In genomic region chr11:64660706-64661105, GRCh38 we compare ENCODE assay signal across 16 cellular contexts.
DNase-seq lines count a peak whose midpoint lies in the region; ATAC-seq and TF ChIP-seq lines count a peak whose summit lies in the region.
"Had no signal": no experiment of that assay in that cellular context is flagged by ENCODE, and none has a peak within 500 bp of the region (broad histone marks: within the 10 kb centered on the region; RNA-seq: fewer than 3 reads in every experiment).

No MANE protein-coding gene starts in this region.

- DNase-seq in heart left ventricle (peak in 1 of 5 donors; percentile 54), right atrium auricular region (ENCODE audit: low spot score) (no peak), chondrocyte (ENCODE audit: low spot score) (no peak), osteocyte (ENCODE audit: extremely low spot score, unreplicated experiment) (no peak), thoracic aorta (ENCODE audit: low spot score) (no peak), uterus (no peak)
- no peak for DNase-seq in activated CD8-positive, alpha-beta memory T cell treated with anti-CD3 and anti-CD28 coated beads for 24 hours
- DNase-seq in activated CD4-positive, alpha-beta T cell treated with anti-CD3 and anti-CD28 coated beads, Interleukin-2, amount 10 ng/mL, durations not matched to agents 7 days and 5 days, result no peak
- DNase-seq: 8988T; activated naive CD4-positive, alpha-beta T cell treated with anti-CD3 and anti-CD28 coated beads, Interleukin-2, amount 50 U/mL, for 16 hours; naive thymus-derived CD8-positive, alpha-beta T cell; NCI-H1436 treated with DMSO at 0.1 percent for 48 hours; NCI-H2171; NCI-H526 treated with DMSO at 0.1 percent for 48 hours had no signal

- no peak for TF ChIP-seq POLR2A in heart left ventricle (IDR thresholded peaks at IDR 0.05)
- no peak for TF ChIP-seq POLR2A in uterus (IDR thresholded peaks at IDR 0.05)

- peak overlapping the region in 9 of 12 donors; percentile 8 to 47 (median 36) for H3K4me3 ChIP-seq in heart left ventricle
- H3K4me3 ChIP-seq in right atrium auricular region, result peak overlapping the region in 1 of 2 donors; percentile 25
- peak overlapping the region; percentile 74 for H3K4me3 ChIP-seq in thoracic aorta
- no peak overlapping the region for H3K4me3 ChIP-seq in uterus

- H3K9me3 ChIP-seq in heart left ventricle (no peaks in the 10 kb centered on the region), right atrium auricular region (no peaks in the 10 kb centered on the region), thoracic aorta (no peaks in the 10 kb centered on the region), uterus (no peaks in the 10 kb centered on the region)

- POLR2A ChIA-PET in activated CD4-positive, alpha-beta T cell treated with anti-CD3 and anti-CD28 coated beads, Interleukin-2, amount 10 ng/mL, durations not matched to agents 7 days and 5 days (lab: Charles Lee), result no interaction called here

- H3K9me3 Mint-ChIP-seq in chondrocyte (ENCODE audit: low read depth) (no peaks in the 10 kb centered on the region), osteocyte (ENCODE audit: unreplicated experiment) (no peaks in the 10 kb centered on the region)
- no peaks in the 10 kb centered on the region for H3K9me3 Mint-ChIP-seq in activated CD4-positive, alpha-beta T cell treated with anti-CD3 and anti-CD28 coated beads, Interleukin-2, amount 10 ng/mL, durations not matched to agents 7 days and 5 days
- H3K9me3 Mint-ChIP-seq: endodermal cell; naive thymus-derived CD8-positive, alpha-beta T cell had no signal

- H3K4me1 Mint-ChIP-seq in chondrocyte (ENCODE audit: low read depth) (peaks cover 36% of the 10 kb centered on the region), osteocyte (ENCODE audit: unreplicated experiment) (peaks cover 35% of the 10 kb centered on the region)
- H3K4me1 Mint-ChIP-seq in activated CD4-positive, alpha-beta T cell treated with anti-CD3 and anti-CD28 coated beads, Interleukin-2, amount 10 ng/mL, durations not matched to agents 7 days and 5 days, result peaks cover 7% of the 10 kb centered on the region

- H3K36me3 ChIP-seq in heart left ventricle, result no peaks in the 10 kb centered on the region
- no peaks in the 10 kb centered on the region for H3K36me3 ChIP-seq in right atrium auricular region
- H3K36me3 ChIP-seq in thoracic aorta, result no peaks in the 10 kb centered on the region
- H3K36me3 ChIP-seq in uterus, result no peaks in the 10 kb centered on the region

- H3K27ac Mint-ChIP-seq in chondrocyte (ENCODE audit: unreplicated experiment) (peak overlapping the region; percentile 70), osteocyte (ENCODE audit: unreplicated experiment) (peak overlapping the region; percentile 88)
- no peak overlapping the region for H3K27ac Mint-ChIP-seq in activated CD4-positive, alpha-beta T cell treated with anti-CD3 and anti-CD28 coated beads, Interleukin-2, amount 10 ng/mL, durations not matched to agents 7 days and 5 days
- H3K27ac Mint-ChIP-seq: endodermal cell; naive thymus-derived CD8-positive, alpha-beta T cell had no signal

- TF ChIP-seq CTCF in heart left ventricle (IDR thresholded peaks at IDR 0.05) (no peak), right atrium auricular region (IDR thresholded peaks at IDR 0.05) (no peak), chondrocyte (IDR thresholded peaks at IDR 0.05) (no peak), osteocyte (IDR thresholded peaks at IDR 0.05) (no peak), thoracic aorta (IDR thresholded peaks at IDR 0.05) (no peak), uterus (IDR thresholded peaks at IDR 0.05) (no peak)

- H3K27me3 Mint-ChIP-seq in chondrocyte (ENCODE audit: low read depth), result no peaks in the 10 kb centered on the region
- H3K27me3 Mint-ChIP-seq in osteocyte (ENCODE audit: unreplicated experiment), result no peaks in the 10 kb centered on the region
- peaks cover 2% of the 10 kb centered on the region for H3K27me3 Mint-ChIP-seq in activated CD4-positive, alpha-beta T cell treated with anti-CD3 and anti-CD28 coated beads, Interleukin-2, amount 10 ng/mL, durations not matched to agents 7 days and 5 days
- H3K27me3 Mint-ChIP-seq: naive thymus-derived CD8-positive, alpha-beta T cell had no signal

- H3K4me3 Mint-ChIP-seq in chondrocyte (ENCODE audit: unreplicated experiment) (no peak overlapping the region), osteocyte (ENCODE audit: unreplicated experiment) (peak overlapping the region; percentile 18)
- H3K4me3 Mint-ChIP-seq in activated CD4-positive, alpha-beta T cell treated with anti-CD3 and anti-CD28 coated beads, Interleukin-2, amount 10 ng/mL, durations not matched to agents 7 days and 5 days, result no peak overlapping the region
- H3K4me3 Mint-ChIP-seq: endodermal cell; naive thymus-derived CD8-positive, alpha-beta T cell had no signal

- CTCF ChIA-PET in activated CD4-positive, alpha-beta T cell treated with anti-CD3 and anti-CD28 coated beads, Interleukin-2, amount 10 ng/mL, durations not matched to agents 7 days and 5 days (lab: Charles Lee), result interaction anchor here (0.9 kb wide), 1 partner anchor 10 kb away, joined by 3 read pairs; no protein-coding TSS in a partner anchor

- ATAC-seq in heart left ventricle (no peak), thoracic aorta (ENCODE audit: insufficient number of reproducible peaks, low FRiP score, low read depth) (no peak)
- ATAC-seq: naive thymus-derived CD8-positive, alpha-beta T cell had no signal

- H3K4me1 ChIP-seq in heart left ventricle (peaks cover 0 to 32% (median 3%) of the 10 kb centered on the region in 12 donors), right atrium auricular region (peaks cover 0 to 20% of the 10 kb centered on the region in 2 donors), thoracic aorta (ENCODE audit: control insufficient read depth in 1 of 2, low read depth in 2 of 2) (peaks cover 4 to 31% of the 10 kb centered on the region in 2 donors), uterus (no peaks in the 10 kb centered on the region)
- H3K4me1 ChIP-seq: parathyroid adenoma had no signal

- peaks cover 0 to 2% (median 0%) of the 10 kb centered on the region in 9 donors for H3K27me3 ChIP-seq in heart left ventricle
- no peaks in the 10 kb centered on the region for H3K27me3 ChIP-seq in right atrium auricular region
- H3K27me3 ChIP-seq in thoracic aorta (replicated peaks; ENCODE audit: insufficient read depth), result no peaks in the 10 kb centered on the region
- no peaks in the 10 kb centered on the region for H3K27me3 ChIP-seq in uterus

- 75 to 80% (median 77%) methylated on average over 11 to 19 of the region's 19 CpGs for WGBS in heart left ventricle, 4 donors

- no peaks in the 10 kb centered on the region for H3K36me3 Mint-ChIP-seq in chondrocyte (ENCODE audit: low read depth)
- no peaks in the 10 kb centered on the region for H3K36me3 Mint-ChIP-seq in osteocyte (ENCODE audit: unreplicated experiment)
- no peaks in the 10 kb centered on the region for H3K36me3 Mint-ChIP-seq in activated CD4-positive, alpha-beta T cell treated with anti-CD3 and anti-CD28 coated beads, Interleukin-2, amount 10 ng/mL, durations not matched to agents 7 days and 5 days (ENCODE audit: low read depth)
- H3K36me3 Mint-ChIP-seq: naive thymus-derived CD8-positive, alpha-beta T cell had no signal

- intact Hi-C loops in heart left ventricle (cut with DNase I) (loop anchor here in 1 of 10 donors (10.0 kb wide), 1 partner anchor 64 kb away; the partner anchor contains the start of gene NRXN2), uterus (cut with DNase I; ENCODE audit: low total_unique reads) (no loop called here)

- H3K27ac ChIP-seq in heart left ventricle, result peak overlapping the region in 5 of 12 donors; percentile 2 to 38 (median 21)
- H3K27ac ChIP-seq in right atrium auricular region, result no peak overlapping the region
- H3K27ac ChIP-seq in thoracic aorta, result peak overlapping the region; percentile 92 to 98
- no peak overlapping the region for H3K27ac ChIP-seq in uterus
- H3K27ac ChIP-seq: parathyroid adenoma had no signal

Comparison
In these comparisons a context has a peak if more than half of its experiments do, and no peak if none do; other contexts are left out.
1. H3K27ac ChIP-seq: peak in thoracic aorta (2 of 2); none in right atrium auricular region (0 of 2) and uterus (0 of 2).
2. H3K4me3 ChIP-seq: peak in heart left ventricle (9 of 12) and thoracic aorta (single experiment); none in uterus (0 of 2).